Comparison of ENCODE assay signal across 20 cellular contexts in the genomic region with DNA sequence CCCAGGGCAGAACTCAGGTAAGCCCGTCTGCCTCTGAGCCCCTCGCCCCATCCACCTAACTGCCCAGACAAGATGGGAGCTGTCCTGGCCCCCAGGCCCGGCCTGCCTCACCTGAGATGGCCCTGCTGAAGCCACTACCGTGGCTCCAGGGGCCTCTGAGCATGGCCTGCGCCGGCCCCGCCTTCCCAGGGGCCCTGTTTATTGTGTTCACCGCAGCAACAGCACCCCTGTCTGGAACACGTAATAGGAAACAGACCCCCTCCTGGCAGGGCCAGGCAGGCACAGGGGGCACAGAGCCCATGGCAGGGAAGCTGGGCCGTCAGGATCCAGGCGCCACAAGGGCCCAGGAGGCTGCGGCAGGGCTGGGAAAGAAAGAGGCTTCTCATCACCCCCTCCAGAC.
"Had no signal": no experiment of that assay in that cellular context is flagged by ENCODE, and none has a peak within 500 bp of the region (broad histone marks: within the 10 kb centered on the region; RNA-seq: fewer than 3 reads in every experiment).

No MANE protein-coding gene starts in this region.

- H3K36me3 ChIP-seq: neural progenitor cell, right atrium auricular region, transverse colon had no signal

- H3K4me1 ChIP-seq: neural progenitor cell, right atrium auricular region, spleen, testis, transverse colon had no signal

- H3K27me3 ChIP-seq: neural progenitor cell, right atrium auricular region, spleen, testis, transverse colon had no signal

- H2AFZ ChIP-seq: neural progenitor cell had no signal

- H3K4me2 ChIP-seq: neural progenitor cell had no signal

- H3K9ac ChIP-seq: neural progenitor cell had no signal

- DNase-seq: activated CD4-positive, alpha-beta T cell treated with anti-CD3 and anti-CD28 coated beads for 4 hours; activated CD4-positive, alpha-beta T cell treated with anti-CD3 and anti-CD28 coated beads, Interleukin-2, amount 50 U/mL, for 4 hours; activated naive CD4-positive, alpha-beta T cell; activated T-cell treated with anti-CD3 and anti-CD28 coated beads for 4 hours; activated T-cell treated with anti-CD3 and anti-CD28 coated beads, Interleukin-2, amount 50 U/mL, for 72 hours; cerebellar nuclear complex; cortex of kidney; foreskin fibroblast; head of caudate nucleus; immature natural killer cell; natural killer cell; spleen; stimulated activated naive CD4-positive, alpha-beta T cell; T-helper 9 cell; testis; transverse colon had no signal

- ATAC-seq: activated naive CD4-positive, alpha-beta T cell treated with anti-CD3 and anti-CD28 coated beads, Interleukin-2, amount 50 U/mL, for 72 hours; activated T-cell treated with anti-CD3 and anti-CD28 coated beads, Interleukin-2, amount 50 U/mL, for 72 hours; natural killer cell had no signal

- H3K4me3 ChIP-seq: neural progenitor cell, right atrium auricular region, spleen, testis, transverse colon had no signal

- H3K9me3 ChIP-seq: right atrium auricular region, testis, transverse colon had no signal

- H3K27ac ChIP-seq: neural progenitor cell, right atrium auricular region, spleen, testis, transverse colon, VCaP had no signal
